Comparison of ENCODE assay signal across 11 cellular contexts in genomic region chr4:147717878-147718277, GRCh38. TPM values are rescaled to one million over a fixed set of nuclear protein-coding genes. Genes with fewer than 3 reads are reported as not detected.
DNase-seq lines count a peak whose midpoint lies in the region; ATAC-seq and TF ChIP-seq lines count a peak whose summit lies in the region.
"Had no signal": no experiment of that assay in that cellular context is flagged by ENCODE, and none has a peak within 500 bp of the region (broad histone marks: within the 10 kb centered on the region; RNA-seq: fewer than 3 reads in every experiment).

No MANE protein-coding gene starts in this region.

- H3K27me3 ChIP-seq in esophagus muscularis mucosa, result no peaks in the 10 kb centered on the region

- TF ChIP-seq CTCF in esophagus muscularis mucosa (IDR thresholded peaks at IDR 0.05), result no peak

- TF ChIP-seq EP300 in esophagus muscularis mucosa (IDR thresholded peaks at IDR 0.05), result no peak

- no peak for TF ChIP-seq POLR2A in esophagus muscularis mucosa (IDR thresholded peaks at IDR 0.05; ENCODE audit: low read depth)

- DNase-seq in MV-4-11 (lab: John Stamatoyannopoulos, UW) (peak; percentile 58), T-helper 1 cell (no peak), NAMALWA (ENCODE audit: low spot score) (no peak), esophagus muscularis mucosa (ENCODE audit: extremely low spot score) (no peak)
- DNase-seq in activated naive CD4-positive, alpha-beta T cell (lab: John Stamatoyannopoulos, UW), result no peak
- DNase-seq: central memory CD4-positive, alpha-beta T cell; Karpas-422; T-helper 2 cell had no signal

- H3K9me3 ChIP-seq in esophagus muscularis mucosa, result no peaks in the 10 kb centered on the region

- intact Hi-C loops in esophagus muscularis mucosa (cut with DNase I), result no loop called here

- WGBS in esophagus muscularis mucosa, result 74% methylated on average over 1 of the region's 1 CpG

- ATAC-seq in GM18861 (IDR thresholded peaks at IDR 0.05; ENCODE audit: unreplicated experiment), result peak; percentile 94
- peak; percentile 87 for ATAC-seq in GM21423 (IDR thresholded peaks at IDR 0.05; ENCODE audit: unreplicated experiment)
- peak; percentile 89 for ATAC-seq in HG03045 (IDR thresholded peaks at IDR 0.05; ENCODE audit: unreplicated experiment)

- H3K4me1 ChIP-seq in esophagus muscularis mucosa, result peaks cover 4 to 15% (median 9%) of the 10 kb centered on the region in 4 donors

- H3K36me3 ChIP-seq in esophagus muscularis mucosa, result no peaks in the 10 kb centered on the region

- H3K27ac ChIP-seq in esophagus muscularis mucosa (replicated peaks in 1 of 4), result no peak overlapping the region

- no peak overlapping the region for H3K4me3 ChIP-seq in esophagus muscularis mucosa

RNA-seq across cellular contexts. Expression of gene ARHGAP10, which starts 14.0 kb away (rescaled TPM):
- 100 to 1,000 TPM; 186 to 296 (median 192) TPM for total RNA-seq in esophagus muscularis mucosa

RNA-seq across cellular contexts. Expression of gene PRMT9, which starts 33.9 kb away (rescaled TPM):
- 1 to 10 TPM; 4.1 to 7.5 (median 6.4) TPM for total RNA-seq in esophagus muscularis mucosa
